In the genomic region with DNA sequence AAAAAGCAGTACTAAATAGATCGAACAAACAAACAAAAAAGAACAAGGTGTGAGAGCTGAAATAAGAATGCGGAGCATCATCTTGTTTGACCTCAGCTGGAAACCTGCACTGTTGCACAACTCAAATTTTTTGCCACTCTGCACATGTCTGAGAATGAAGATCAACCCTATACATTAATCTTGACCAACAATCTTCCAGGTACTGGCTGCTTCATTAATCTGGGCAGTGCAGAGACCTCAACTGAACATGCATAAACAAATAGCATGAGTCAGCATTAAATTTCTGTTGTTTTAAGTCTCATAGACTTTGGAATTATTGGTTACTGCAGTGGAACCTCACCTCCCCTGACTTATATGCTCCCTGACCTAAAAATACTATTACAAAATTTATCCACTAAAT, we compare ENCODE assay signal across 1 cellular context.
TF ChIP-seq lines count a peak whose summit lies in the region.

No MANE protein-coding gene starts in this region.

TF ChIP-seq in GM23338, 12 proteins besides CTCF, POLR2A, EP300 and RAD21 (continued from another document):
- TF ChIP-seq EZH2 (IDR thresholded peaks at IDR 0.05; ENCODE audit: low read depth, unreplicated experiment): no peak
